ENCODE assay signal across 25 cellular contexts in genomic region chr2:145654156-145654555, GRCh38.
"Had no signal": no experiment of that assay in that cellular context is flagged by ENCODE, and none has a peak within 500 bp of the region (broad histone marks: within the 10 kb centered on the region; RNA-seq: fewer than 3 reads in every experiment).

No MANE protein-coding gene starts in this region.

- H3K9me3 Mint-ChIP-seq: activated naive CD8-positive, alpha-beta T cell treated with anti-CD3 and anti-CD28 coated beads for 36 hours; activated T-helper 2 cell treated with anti-CD3 and anti-CD28 coated beads, Interferon-gamma antibody, Interleukin-2, Interleukin-4, amounts not matched to agents 10 μg/mL and 5 μg/mL and 100 μg/mL, durations not matched to agents 14 hours and 24 hours and 36 hours; endodermal cell; T-helper 1 cell treated with Interleukin-12 subunit alpha and Interleukin-12 subunit beta and Interleukin-4 antibody, amounts not matched to agents 30 μg/mL and 1 μg/mL, for 36 hours had no signal

- H3K27me3 Mint-ChIP-seq: activated naive CD8-positive, alpha-beta T cell treated with anti-CD3 and anti-CD28 coated beads for 36 hours; stimulated activated memory B cell treated with anti-CD40 and anti-IgM and Interleukin-4, amounts not matched to agents 10 μg/mL and 1 μg/mL and 100 μg/mL, for 72 hours had no signal

- H3K4me3 ChIP-seq: coronary artery, hepatocyte, left lung, right lobe of liver, stomach, suprapubic skin, tibial nerve had no signal

- H3K79me2 ChIP-seq: hepatocyte had no signal

- H3K36me3 Mint-ChIP-seq: activated naive CD8-positive, alpha-beta T cell treated with anti-CD3 and anti-CD28 coated beads for 36 hours; immature natural killer cell; natural killer cell treated with Interleukin-12 subunit alpha and Interleukin-12 subunit beta and Interleukin-15 and Interleukin-18, amount 100 ng/mL, for 72 hours; stimulated activated memory B cell treated with anti-CD40 and anti-IgM and Interleukin-4, amounts not matched to agents 10 μg/mL and 1 μg/mL and 100 μg/mL, for 72 hours; WTC11 had no signal

- H3K9me3 ChIP-seq: left lung, right lobe of liver, stomach, suprapubic skin, tibial nerve had no signal

- H3K4me1 ChIP-seq: left lung, right lobe of liver, stomach, suprapubic skin, tibial nerve had no signal

- H3K27ac ChIP-seq: coronary artery, left lung, right lobe of liver, stomach, suprapubic skin had no signal

- H2AFZ ChIP-seq: hepatocyte had no signal

- ATAC-seq: activated T-cell treated with anti-CD3 and anti-CD28 coated beads, Interleukin-2, amount 50 U/mL, for 4 hours; left lung; right lobe of liver; stimulated activated memory B cell treated with anti-CD40 and anti-IgM and Interleukin-4, amounts not matched to agents 10 μg/mL and 1 μg/mL and 100 μg/mL, for 72 hours; WTC11 had no signal

- H3K36me3 ChIP-seq: left lung, right lobe of liver, stomach, suprapubic skin, tibial nerve had no signal

- H3K4me1 Mint-ChIP-seq: activated naive CD8-positive, alpha-beta T cell treated with anti-CD3 and anti-CD28 coated beads for 36 hours; endodermal cell; immature natural killer cell; stimulated activated memory B cell treated with anti-CD40 and anti-IgM and Interleukin-4, amounts not matched to agents 10 μg/mL and 1 μg/mL and 100 μg/mL, for 72 hours; WTC11 had no signal

- H3K27me3 ChIP-seq: hepatocyte, left lung, right lobe of liver, stomach, suprapubic skin, tibial nerve had no signal

- H3K4me3 Mint-ChIP-seq: activated naive CD8-positive, alpha-beta T cell treated with anti-CD3 and anti-CD28 coated beads for 36 hours; activated T-cell treated with anti-CD3 and anti-CD28 coated beads, Interleukin-2, amount 50 U/mL, for 4 hours; endodermal cell; immature natural killer cell; natural killer cell treated with Interleukin-12 subunit alpha and Interleukin-12 subunit beta and Interleukin-15 and Interleukin-18, amount 100 ng/mL, for 72 hours; stimulated activated memory B cell treated with anti-CD40 and anti-IgM and Interleukin-4, amounts not matched to agents 10 μg/mL and 1 μg/mL and 100 μg/mL, for 72 hours; T-helper 1 cell treated with Interleukin-12 subunit alpha and Interleukin-12 subunit beta and Interleukin-4 antibody, amounts not matched to agents 30 μg/mL and 1 μg/mL, for 36 hours; WTC11 had no signal

- DNase-seq: activated CD4-positive, alpha-beta T cell treated with anti-CD3 and anti-CD28 coated beads, Interleukin-2, amount 50 U/mL, for 4 hours; activated CD8-positive, alpha-beta memory T cell treated with anti-CD3 and anti-CD28 coated beads, Interleukin-2, amount 50 U/mL, for 48 hours; activated naive CD4-positive, alpha-beta T cell; activated naive CD8-positive, alpha-beta T cell treated with anti-CD3 and anti-CD28 coated beads for 36 hours; activated T-cell treated with anti-CD3 and anti-CD28 coated beads, Interleukin-2, amount 50 U/mL, for 4 hours; cerebellar nuclear complex; endodermal cell; erythroblast; immature natural killer cell; left lung; midbrain; right lobe of liver; small intestine; stimulated activated CD4-positive, alpha-beta T cell treated with anti-CD3 and anti-CD28 coated beads, Interleukin-15, amount 100 ng/mL, for 24 hours; stomach; T1000 had no signal

- H3K4me2 ChIP-seq: hepatocyte had no signal

- H3K27ac Mint-ChIP-seq: activated naive CD8-positive, alpha-beta T cell treated with anti-CD3 and anti-CD28 coated beads for 36 hours; activated T-helper 2 cell treated with anti-CD3 and anti-CD28 coated beads, Interferon-gamma antibody, Interleukin-2, Interleukin-4, amounts not matched to agents 10 μg/mL and 5 μg/mL and 100 μg/mL, durations not matched to agents 14 hours and 24 hours and 36 hours; endodermal cell; immature natural killer cell; stimulated activated memory B cell treated with anti-CD40 and anti-IgM and Interleukin-4, amounts not matched to agents 10 μg/mL and 1 μg/mL and 100 μg/mL, for 72 hours; T-helper 1 cell treated with Interleukin-12 subunit alpha and Interleukin-12 subunit beta and Interleukin-4 antibody, amounts not matched to agents 30 μg/mL and 1 μg/mL, for 36 hours; WTC11 had no signal
